ENCODE assay signal across 39 cellular contexts in genomic region chr14:27484633-27485032, GRCh38.
"Had no signal": no experiment of that assay in that cellular context is flagged by ENCODE, and none has a peak within 500 bp of the region (broad histone marks: within the 10 kb centered on the region; RNA-seq: fewer than 3 reads in every experiment).

No MANE protein-coding gene starts in this region.

- H3K27ac Mint-ChIP-seq: activated naive CD4-positive, alpha-beta T cell treated with anti-CD3 and anti-CD28 coated beads for 36 hours; activated naive CD4-positive, alpha-beta T cell treated with anti-CD3 and anti-CD28 coated beads, Interleukin-2, amount 10 ng/mL, durations not matched to agents 7 days and 5 days; activated naive CD4-positive, alpha-beta T cell treated with anti-CD3 and anti-CD28 coated beads, Interleukin-2, amount 50 U/mL, for 24 hours; activated naive CD4-positive, alpha-beta T cell treated with anti-CD3 and anti-CD28 coated beads, Interleukin-2, amount 50 U/mL, for 72 hours; activated naive CD8-positive, alpha-beta T cell; activated naive CD8-positive, alpha-beta T cell treated with anti-CD3 and anti-CD28 coated beads for 36 hours; activated naive CD8-positive, alpha-beta T cell treated with anti-CD3 and anti-CD28 coated beads, Interleukin-2, amount 10 ng/mL, durations not matched to agents 7 days and 5 days; activated naive CD8-positive, alpha-beta T cell treated with anti-CD3 and anti-CD28 coated beads, Interleukin-2, amount 50 U/mL, for 24 hours; activated T-cell treated with anti-CD3 and anti-CD28 coated beads, Interleukin-2, amount 50 U/mL, for 24 hours; activated T-cell treated with anti-CD3 and anti-CD28 coated beads, Interleukin-2, amount 50 U/mL, for 72 hours; activated T-helper 1 cell treated with anti-CD3 and anti-CD28 coated beads, Interleukin-12 subunit alpha, Interleukin-12 subunit beta, Interleukin-2, Interleukin-4 antibody, amounts not matched to agents 30 ng/mL and 10 ng/mL and 1 ng/mL, durations not matched to agents 14 hours and 24 hours and 36 hours; activated T-helper 2 cell treated with anti-CD3 and anti-CD28 coated beads, Interferon-gamma antibody, Interleukin-2, Interleukin-4, amounts not matched to agents 10 μg/mL and 5 μg/mL and 100 μg/mL, durations not matched to agents 14 hours and 24 hours and 36 hours; brain had no signal

- H3K4me1 Mint-ChIP-seq: activated naive CD4-positive, alpha-beta T cell treated with anti-CD3 and anti-CD28 coated beads, Interleukin-2, amount 10 ng/mL, durations not matched to agents 7 days and 5 days; activated naive CD4-positive, alpha-beta T cell treated with anti-CD3 and anti-CD28 coated beads, Interleukin-2, amount 50 U/mL, for 24 hours; activated naive CD8-positive, alpha-beta T cell treated with anti-CD3 and anti-CD28 coated beads for 36 hours; activated naive CD8-positive, alpha-beta T cell treated with anti-CD3 and anti-CD28 coated beads, Interleukin-2, amount 10 ng/mL, durations not matched to agents 7 days and 5 days; activated naive CD8-positive, alpha-beta T cell treated with anti-CD3 and anti-CD28 coated beads, Interleukin-2, amount 50 U/mL, for 24 hours; brain; central memory CD8-positive, alpha-beta T cell had no signal

- H3K27me3 ChIP-seq: adrenal gland, ascending aorta, body of pancreas, brain microvascular endothelial cell, breast epithelium, cardiac muscle cell had no signal

- DNase-seq: activated effector memory CD4-positive, alpha-beta T cell treated with anti-CD3 and anti-CD28 coated beads, Interleukin-2, amount 50 U/mL, for 16 hours; activated effector memory CD4-positive, alpha-beta T cell treated with Interleukin-2 at 50 U/mL for 16 hours; activated gamma-delta T cell; activated gamma-delta T cell treated with Interleukin-2 at 50 U/mL for 16 hours; activated naive CD4-positive, alpha-beta T cell; activated naive CD4-positive, alpha-beta T cell treated with anti-CD3 and anti-CD28 coated beads for 36 hours; activated naive CD4-positive, alpha-beta T cell treated with anti-CD3 and anti-CD28 coated beads, Interleukin-2, amount 10 ng/mL, durations not matched to agents 7 days and 5 days; activated naive CD4-positive, alpha-beta T cell treated with anti-CD3 and anti-CD28 coated beads, Interleukin-2, amount 50 U/mL, for 16 hours; activated naive CD4-positive, alpha-beta T cell treated with Interleukin-2 at 50 U/mL for 16 hours; activated naive CD8-positive, alpha-beta T cell treated with anti-CD3 and anti-CD28 coated beads for 36 hours; activated naive CD8-positive, alpha-beta T cell treated with anti-CD3 and anti-CD28 coated beads, Interleukin-2, amount 10 ng/mL, durations not matched to agents 7 days and 5 days; activated naive CD8-positive, alpha-beta T cell treated with anti-CD3 and anti-CD28 coated beads, Interleukin-2, amount 50 U/mL, for 24 hours; activated T-cell treated with anti-CD3 and anti-CD28 coated beads, Interleukin-2, amount 50 U/mL, for 1 hour; activated T-cell treated with anti-CD3 and anti-CD28 coated beads, Interleukin-2, amount 50 U/mL, for 24 hours; activated T-cell treated with anti-CD3 and anti-CD28 coated beads, Interleukin-2, amount 50 U/mL, for 4 hours; activated T-cell treated with anti-CD3 and anti-CD28 coated beads, Interleukin-2, amount 50 U/mL, for 48 hours; activated T-cell treated with anti-CD3 and anti-CD28 coated beads, Interleukin-2, amount 50 U/mL, for 72 hours; adrenal gland; amniotic stem cell; amygdala; anterior cingulate cortex; aorta; body of pancreas; brain microvascular endothelial cell; caudate nucleus; central memory CD4-positive, alpha-beta T cell; cerebellar nuclear complex had no signal

- H3K4me3 ChIP-seq: adrenal gland, ascending aorta, body of pancreas, breast epithelium, cardiac muscle cell had no signal

- H3K36me3 Mint-ChIP-seq: activated naive CD4-positive, alpha-beta T cell treated with anti-CD3 and anti-CD28 coated beads, Interleukin-2, amount 10 ng/mL, durations not matched to agents 7 days and 5 days; activated naive CD4-positive, alpha-beta T cell treated with anti-CD3 and anti-CD28 coated beads, Interleukin-2, amount 50 U/mL, for 24 hours; activated naive CD4-positive, alpha-beta T cell treated with anti-CD3 and anti-CD28 coated beads, Interleukin-2, amount 50 U/mL, for 72 hours; activated naive CD8-positive, alpha-beta T cell; activated naive CD8-positive, alpha-beta T cell treated with anti-CD3 and anti-CD28 coated beads for 36 hours; activated naive CD8-positive, alpha-beta T cell treated with anti-CD3 and anti-CD28 coated beads, Interleukin-2, amount 10 ng/mL, durations not matched to agents 7 days and 5 days; brain had no signal

- H3K27me3 Mint-ChIP-seq: activated naive CD4-positive, alpha-beta T cell treated with anti-CD3 and anti-CD28 coated beads, Interleukin-2, amount 10 ng/mL, durations not matched to agents 7 days and 5 days; activated naive CD4-positive, alpha-beta T cell treated with anti-CD3 and anti-CD28 coated beads, Interleukin-2, amount 50 U/mL, for 24 hours; activated naive CD8-positive, alpha-beta T cell; activated naive CD8-positive, alpha-beta T cell treated with anti-CD3 and anti-CD28 coated beads for 36 hours; activated naive CD8-positive, alpha-beta T cell treated with anti-CD3 and anti-CD28 coated beads, Interleukin-2, amount 10 ng/mL, durations not matched to agents 7 days and 5 days; activated naive CD8-positive, alpha-beta T cell treated with anti-CD3 and anti-CD28 coated beads, Interleukin-2, amount 50 U/mL, for 24 hours; activated T-cell treated with anti-CD3 and anti-CD28 coated beads, Interleukin-2, amount 50 U/mL, for 24 hours; central memory CD8-positive, alpha-beta T cell had no signal

- H3K4me3 Mint-ChIP-seq: activated naive CD4-positive, alpha-beta T cell treated with anti-CD3 and anti-CD28 coated beads for 36 hours; activated naive CD4-positive, alpha-beta T cell treated with anti-CD3 and anti-CD28 coated beads, Interleukin-2, amount 10 ng/mL, durations not matched to agents 7 days and 5 days; activated naive CD4-positive, alpha-beta T cell treated with anti-CD3 and anti-CD28 coated beads, Interleukin-2, amount 50 U/mL, for 24 hours; activated naive CD8-positive, alpha-beta T cell; activated naive CD8-positive, alpha-beta T cell treated with anti-CD3 and anti-CD28 coated beads for 36 hours; activated naive CD8-positive, alpha-beta T cell treated with anti-CD3 and anti-CD28 coated beads, Interleukin-2, amount 10 ng/mL, durations not matched to agents 7 days and 5 days; activated naive CD8-positive, alpha-beta T cell treated with anti-CD3 and anti-CD28 coated beads, Interleukin-2, amount 50 U/mL, for 24 hours; activated T-cell treated with anti-CD3 and anti-CD28 coated beads, Interleukin-2, amount 50 U/mL, for 24 hours; activated T-cell treated with anti-CD3 and anti-CD28 coated beads, Interleukin-2, amount 50 U/mL, for 4 hours; activated T-cell treated with anti-CD3 and anti-CD28 coated beads, Interleukin-2, amount 50 U/mL, for 72 hours; activated T-helper 1 cell treated with anti-CD3 and anti-CD28 coated beads, Interleukin-12 subunit alpha, Interleukin-12 subunit beta, Interleukin-2, Interleukin-4 antibody, amounts not matched to agents 30 ng/mL and 10 ng/mL and 1 ng/mL, durations not matched to agents 14 hours and 24 hours and 36 hours; brain; central memory CD8-positive, alpha-beta T cell had no signal

- H3K4me1 ChIP-seq: adrenal gland, ascending aorta, body of pancreas, breast epithelium had no signal

- H3K9me3 ChIP-seq: ascending aorta, body of pancreas, breast epithelium had no signal

- FAIRE-seq: astrocyte, bronchial epithelial cell had no signal

- H3K27ac ChIP-seq: adrenal gland, ascending aorta, body of pancreas, brain microvascular endothelial cell, breast epithelium, cardiac muscle cell had no signal

- ATAC-seq: activated naive CD4-positive, alpha-beta T cell treated with anti-CD3 and anti-CD28 coated beads, Interleukin-2, amount 50 U/mL, for 72 hours; activated naive CD8-positive, alpha-beta T cell treated with anti-CD3 and anti-CD28 coated beads, Interleukin-2, amount 50 U/mL, for 24 hours; activated T-cell treated with anti-CD3 and anti-CD28 coated beads, Interleukin-2, amount 50 U/mL, for 4 hours; activated T-cell treated with anti-CD3 and anti-CD28 coated beads, Interleukin-2, amount 50 U/mL, for 72 hours; body of pancreas had no signal

- H3K36me3 ChIP-seq: adrenal gland, ascending aorta, brain microvascular endothelial cell, breast epithelium, cardiac muscle cell had no signal
